11 cellular contexts compared by ENCODE assay signal in the genomic region with DNA sequence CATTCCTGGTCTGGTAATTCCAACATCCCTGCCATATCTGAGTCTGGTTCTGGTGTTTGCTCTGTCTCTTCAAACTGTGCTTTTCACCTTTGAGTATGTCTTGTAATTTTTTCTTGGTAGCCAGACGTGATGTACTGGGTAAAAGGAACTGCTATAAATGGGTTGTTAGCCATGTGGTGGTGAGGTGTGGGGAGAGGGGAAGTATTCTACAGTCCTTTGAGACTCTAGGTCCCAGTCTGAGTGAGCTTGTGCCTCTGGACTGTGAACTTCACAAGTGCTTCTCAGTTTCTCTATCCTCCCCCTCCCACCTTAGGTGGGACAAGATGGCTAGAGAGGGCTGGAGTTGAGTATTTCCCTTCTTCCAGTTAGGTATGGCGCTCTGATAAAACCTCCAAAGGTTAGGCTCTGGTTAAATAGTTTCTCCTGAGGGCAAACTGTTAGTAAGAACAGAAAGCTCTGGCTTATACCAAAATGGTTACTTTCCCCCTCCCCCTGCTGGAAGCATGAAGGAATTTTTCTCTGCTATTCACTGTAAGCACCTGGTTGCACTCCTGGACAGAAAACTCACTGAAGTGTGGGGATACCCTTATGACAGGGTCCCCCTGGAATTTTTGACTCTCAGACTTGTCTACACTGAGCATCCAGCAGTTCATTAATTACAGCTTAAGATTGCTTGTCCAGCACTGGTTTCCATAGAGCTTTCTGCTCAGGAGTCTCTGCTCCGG.
DNase-seq lines count a peak whose midpoint lies in the region; ATAC-seq and TF ChIP-seq lines count a peak whose summit lies in the region.
"Had no signal": no experiment of that assay in that cellular context is flagged by ENCODE, and none has a peak within 500 bp of the region (broad histone marks: within the 10 kb centered on the region; RNA-seq: fewer than 3 reads in every experiment).

No MANE protein-coding gene starts in this region.

- DNase-seq in cardiac muscle cell (ENCODE audit: low read depth in 1 of 2, low spot score in 1 of 2) (no peak), right atrium auricular region (ENCODE audit: low spot score) (no peak), NB4 (ENCODE audit: low read depth) (peak; percentile 24), erythroblast (lab: John Stamatoyannopoulos, UW) (peak; percentile 31 to 49), type B pancreatic cell (ENCODE audit: extremely low spot score, unreplicated experiment) (no peak), HAP-1 (ENCODE audit: low spot score in 2 of 2) (no peak)
- DNase-seq: activated effector memory CD4-positive, alpha-beta T cell treated with anti-CD3 and anti-CD28 coated beads, Interleukin-2, amount 50 U/mL, for 16 hours; hippocampal formation had no signal

- in situ Hi-C loops in HAP-1 (cut with MboI; ENCODE audit: low sequenced_read_pairs): no loop called here

- H3K27me3 ChIP-seq in cardiac muscle cell (no peaks in the 10 kb centered on the region), right atrium auricular region (no peaks in the 10 kb centered on the region), HAP-1 (ENCODE audit: low read depth) (no peaks in the 10 kb centered on the region)

- H3K27ac ChIP-seq in cardiac muscle cell: no peak overlapping the region
- H3K27ac ChIP-seq in right atrium auricular region: no peak overlapping the region
- H3K27ac ChIP-seq: SK-N-MC had no signal

- H3K4me1 ChIP-seq in cardiac muscle cell (ENCODE audit: low read depth) (peaks cover 29% of the 10 kb centered on the region), right atrium auricular region (no peaks in the 10 kb centered on the region), HAP-1 (no peaks in the 10 kb centered on the region)

- H3K4me3 ChIP-seq in cardiac muscle cell (no peak overlapping the region), right atrium auricular region (no peak overlapping the region), NB4 (ENCODE audit: low read depth, low read length) (no peak overlapping the region), HAP-1 (no peak overlapping the region)
- H3K4me3 ChIP-seq: SK-N-MC had no signal

- TF ChIP-seq CTCF in cardiac muscle cell (IDR thresholded peaks at IDR 0.05; ENCODE audit: low read depth, low read length): peak; percentile 34
- TF ChIP-seq CTCF in right atrium auricular region (IDR thresholded peaks at IDR 0.05): peak in 1 of 2 donors; percentile 24
- peak; percentile 38 for TF ChIP-seq CTCF in NB4 (IDR thresholded peaks at IDR 0.05; ENCODE audit: low read depth, low read length)
- peak; percentile 59 for TF ChIP-seq CTCF in type B pancreatic cell (conservative IDR thresholded peaks at IDR 0.05)

- H3K27me3 Mint-ChIP-seq in type B pancreatic cell: peaks cover 18% of the 10 kb centered on the region

- H3K36me3 Mint-ChIP-seq in type B pancreatic cell: no peaks in the 10 kb centered on the region

- no peaks in the 10 kb centered on the region for H3K9me3 ChIP-seq in cardiac muscle cell (ENCODE audit: low read depth)
- H3K9me3 ChIP-seq in right atrium auricular region: no peaks in the 10 kb centered on the region
- H3K9me3 ChIP-seq in HAP-1: peaks cover 5% of the 10 kb centered on the region; the same call in 1 of the 2 replicates

- no peak overlapping the region for H3K4me3 Mint-ChIP-seq in type B pancreatic cell

- ATAC-seq in HG03460 (IDR thresholded peaks at IDR 0.05; ENCODE audit: unreplicated experiment) (no peak), GM21529 (IDR thresholded peaks at IDR 0.05; ENCODE audit: unreplicated experiment) (no peak)

- H3K4me1 Mint-ChIP-seq in type B pancreatic cell (ENCODE audit: unreplicated experiment): peaks cover 24% of the 10 kb centered on the region

- no peak for TF ChIP-seq POLR2A in NB4 (IDR thresholded peaks at IDR 0.05; ENCODE audit: extremely low read depth, insufficient read length)
- TF ChIP-seq POLR2A in erythroblast (IDR thresholded peaks at IDR 0.05; ENCODE audit: low read length): no peak

- no peaks in the 10 kb centered on the region for H3K36me3 ChIP-seq in cardiac muscle cell
- no peaks in the 10 kb centered on the region for H3K36me3 ChIP-seq in right atrium auricular region
- H3K36me3 ChIP-seq in HAP-1 (replicated peaks): no peaks in the 10 kb centered on the region

- H3K9me3 Mint-ChIP-seq in type B pancreatic cell: peaks cover 9% of the 10 kb centered on the region

- no peak overlapping the region for H3K27ac Mint-ChIP-seq in type B pancreatic cell

Comparison
In these comparisons a context has a peak if more than half of its experiments do, and no peak if none do; other contexts are left out.
1. DNase-seq: peak in NB4 (single experiment) and erythroblast (2 of 2); none in cardiac muscle cell (0 of 2), right atrium auricular region (single experiment), type B pancreatic cell (single experiment) and HAP-1 (0 of 2).